Comparison of ENCODE assay signal across 24 cellular contexts in genomic region chr12:89700191-89700810, GRCh38. TPM values are rescaled to one million over a fixed set of nuclear protein-coding genes. Genes with fewer than 3 reads are reported as not detected.
DNase-seq lines count a peak whose midpoint lies in the region; ATAC-seq and TF ChIP-seq lines count a peak whose summit lies in the region.
"Had no signal": no experiment of that assay in that cellular context is flagged by ENCODE, and none has a peak within 500 bp of the region (broad histone marks: within the 10 kb centered on the region; RNA-seq: fewer than 3 reads in every experiment).

No MANE protein-coding gene starts in this region.

- 67 to 82% methylated on average over 4 of the region's 4 CpGs for WGBS in upper lobe of left lung, 2 donors

- no peak for DNase-seq in activated CD4-positive, CD25-positive, alpha-beta regulatory T cell treated with anti-CD3 and anti-CD28 coated beads, Interleukin-2, amount 50 U/mL, for 72 hours
- DNase-seq in RWPE2 (ENCODE audit: low spot score), result no peak
- DNase-seq in kidney tubule cell (ENCODE audit: low spot score), result peak; percentile 35
- no peak for DNase-seq in upper lobe of left lung
- DNase-seq in CD14-positive monocyte (ENCODE audit: low spot score), result no peak
- no peak for DNase-seq in left colon
- no peak for DNase-seq in NOMO-1 treated with DMSO at 0.1 percent for 48 hours (lab: John Stamatoyannopoulos, UW; ENCODE audit: unreplicated experiment)
- DNase-seq: activated CD8-positive, alpha-beta memory T cell treated with anti-CD3 and anti-CD28 coated beads, Interleukin-2, amount 10 ng/mL, durations not matched to agents 7 days and 5 days; activated naive CD8-positive, alpha-beta T cell treated with anti-CD3 and anti-CD28 coated beads, Interleukin-2, amount 50 U/mL, for 24 hours; activated T-cell treated with anti-CD3 and anti-CD28 coated beads, Interleukin-2, amount 50 U/mL, for 48 hours; GM23248; heart right ventricle; kidney; MM.1S; NCI-H2029; NCI-H526 treated with DMSO at 0.1 percent for 48 hours; Peyer's patch; SIG-M5; stimulated activated naive CD4-positive, alpha-beta T cell treated with Interleukin-2 at 50 U/mL for 16 hours had no signal

- H3K9me3 ChIP-seq in RWPE2 (ENCODE audit: severe bottlenecking) (no peaks in the 10 kb centered on the region), upper lobe of left lung (no peaks in the 10 kb centered on the region)
- H3K9me3 ChIP-seq: heart right ventricle, Peyer's patch had no signal

- TF ChIP-seq CTCF in RWPE2 (IDR thresholded peaks at IDR 0.05; ENCODE audit: poor library complexity, severe bottlenecking) (no peak), upper lobe of left lung (IDR thresholded peaks at IDR 0.05) (no peak), CD14-positive monocyte (IDR thresholded peaks at IDR 0.05) (no peak)

- peak; percentile 35 to 45 for ATAC-seq in activated CD4-positive, CD25-positive, alpha-beta regulatory T cell treated with anti-CD3 and anti-CD28 coated beads, Interleukin-2, amount 50 U/mL, for 24 hours
- ATAC-seq in RWPE2 (ENCODE audit: low read depth) (peak; percentile 78), upper lobe of left lung (ENCODE audit: low FRiP score in 2 of 2) (peak; percentile 31 to 55), left colon (no peak)
- ATAC-seq: activated CD8-positive, alpha-beta memory T cell treated with anti-CD3 and anti-CD28 coated beads, Interleukin-2, amount 10 ng/mL, durations not matched to agents 7 days and 5 days; activated naive CD8-positive, alpha-beta T cell treated with anti-CD3 and anti-CD28 coated beads, Interleukin-2, amount 50 U/mL, for 24 hours; heart right ventricle had no signal

- peaks cover 50% of the 10 kb centered on the region for H3K4me1 Mint-ChIP-seq in CD14-positive monocyte

- peaks cover 0 to 2% (median 0%) of the 10 kb centered on the region in 3 donors for H3K27me3 Mint-ChIP-seq in CD14-positive monocyte (ENCODE audit: low read depth in 3 of 3)
- H3K27me3 Mint-ChIP-seq: activated CD8-positive, alpha-beta memory T cell treated with anti-CD3 and anti-CD28 coated beads, Interleukin-2, amount 10 ng/mL, durations not matched to agents 7 days and 5 days; activated naive CD8-positive, alpha-beta T cell treated with anti-CD3 and anti-CD28 coated beads, Interleukin-2, amount 50 U/mL, for 24 hours had no signal

- H3K4me1 ChIP-seq in RWPE2 (ENCODE audit: insufficient read depth, poor library complexity, severe bottlenecking), result peaks cover 27% of the 10 kb centered on the region
- peaks cover 0 to 7% (median 3%) of the 10 kb centered on the region in 4 donors for H3K4me1 ChIP-seq in upper lobe of left lung

- no peaks in the 10 kb centered on the region for H3K27me3 ChIP-seq in RWPE2 (ENCODE audit: insufficient read depth, poor library complexity, severe bottlenecking)
- no peaks in the 10 kb centered on the region for H3K27me3 ChIP-seq in upper lobe of left lung
- H3K27me3 ChIP-seq: heart right ventricle, Peyer's patch had no signal

- H3K36me3 Mint-ChIP-seq in CD14-positive monocyte, result peaks cover 61 to 62% of the 10 kb centered on the region in 2 donors

- H3K9me3 Mint-ChIP-seq in CD14-positive monocyte, result no peaks in the 10 kb centered on the region
- H3K9me3 Mint-ChIP-seq: activated naive CD8-positive, alpha-beta T cell treated with anti-CD3 and anti-CD28 coated beads, Interleukin-2, amount 50 U/mL, for 24 hours; nephron had no signal

- TF ChIP-seq EP300 in upper lobe of left lung (IDR thresholded peaks at IDR 0.05), result no peak

- no peak overlapping the region for H3K4me3 Mint-ChIP-seq in CD14-positive monocyte
- H3K4me3 Mint-ChIP-seq: activated CD8-positive, alpha-beta memory T cell treated with anti-CD3 and anti-CD28 coated beads, Interleukin-2, amount 10 ng/mL, durations not matched to agents 7 days and 5 days; activated naive CD8-positive, alpha-beta T cell treated with anti-CD3 and anti-CD28 coated beads, Interleukin-2, amount 50 U/mL, for 24 hours; nephron had no signal

- intact Hi-C loops in CD14-positive monocyte (cut with micrococcal nuclease) (no loop called here), left colon (cut with DNase I, micrococcal nuclease) (no loop called here)

- peak overlapping the region in 1 of 7 donors; percentile 35 for H3K27ac Mint-ChIP-seq in CD14-positive monocyte
- H3K27ac Mint-ChIP-seq: activated CD8-positive, alpha-beta memory T cell treated with anti-CD3 and anti-CD28 coated beads, Interleukin-2, amount 10 ng/mL, durations not matched to agents 7 days and 5 days; activated naive CD8-positive, alpha-beta T cell treated with anti-CD3 and anti-CD28 coated beads, Interleukin-2, amount 50 U/mL, for 24 hours had no signal

- H3K4me3 ChIP-seq in RWPE2 (ENCODE audit: severe bottlenecking) (no peak overlapping the region), upper lobe of left lung (no peak overlapping the region)
- H3K4me3 ChIP-seq: GM23248, heart right ventricle, Peyer's patch had no signal

- TF ChIP-seq POLR2A in upper lobe of left lung (IDR thresholded peaks at IDR 0.05), result no peak

- H3K36me3 ChIP-seq in RWPE2 (ENCODE audit: low read depth) (no peaks in the 10 kb centered on the region), upper lobe of left lung (no peaks in the 10 kb centered on the region)
- H3K36me3 ChIP-seq: heart right ventricle, Peyer's patch had no signal

- H3K27ac ChIP-seq in RWPE2 (ENCODE audit: poor library complexity, severe bottlenecking), result no peak overlapping the region
- no peak overlapping the region for H3K27ac ChIP-seq in upper lobe of left lung
- H3K27ac ChIP-seq: 22Rv1, GM23248, heart right ventricle, KMS-11, Peyer's patch, VCaP had no signal

RNA-seq across cellular contexts. Expression of gene ATP2B1, which starts 8.3 kb away (rescaled TPM):
- 10 to 100 TPM; 15.2 to 50.0 (median 36.3) TPM for total RNA-seq in upper lobe of left lung
- polyA plus RNA-seq in CD14-positive monocyte, result 10 to 100 TPM; 53.9 to 59.3 TPM
- total RNA-seq in left colon, result 100 to 1,000 TPM in 1 of 2 donors, 10 to 100 TPM in 1; 57.5 to 105 TPM
